1 cellular context compared by ENCODE assay signal in the genomic region with DNA sequence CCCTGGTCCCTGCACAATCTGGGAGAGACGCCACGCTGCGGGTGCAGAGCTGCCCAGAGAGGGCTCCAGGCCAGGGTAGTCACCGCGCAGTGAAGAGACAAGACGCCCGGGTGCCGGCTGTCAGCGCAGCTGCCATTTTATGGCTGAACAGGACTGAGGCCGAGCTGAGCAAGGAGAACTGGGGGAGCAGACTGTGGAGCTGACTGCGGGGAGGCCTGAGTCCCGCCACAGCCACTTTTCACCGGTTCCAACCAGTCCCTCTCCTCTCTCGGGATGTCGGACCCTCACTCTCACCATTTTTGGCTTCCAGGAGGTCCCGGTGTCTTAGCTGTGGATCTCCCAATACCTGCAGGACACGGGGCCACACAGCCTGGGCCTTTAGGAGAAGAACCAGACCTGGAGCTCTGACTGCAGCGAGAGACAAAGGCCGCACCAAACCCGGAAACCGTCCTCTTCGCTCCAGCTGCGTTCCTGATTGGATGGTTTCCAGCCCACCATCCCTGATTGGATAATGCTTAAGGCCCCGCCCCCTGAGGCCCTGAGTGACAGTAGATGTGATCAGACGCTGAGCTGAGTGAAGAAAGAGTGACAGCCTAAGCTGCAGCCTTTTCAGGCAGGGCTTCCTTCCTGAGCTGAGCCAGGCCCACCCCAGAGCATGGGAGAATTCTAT.
TF ChIP-seq lines count a peak whose summit lies in the region.

A gene (minus strand): TSS at position 422 of the 670 bp plus-strand sequence. CDS start 125 bp downstream, at position 297.

TF ChIP-seq in GM12878, 131 proteins besides CTCF, POLR2A, EP300 and RAD21 (continued from another document and continues in another):
- TF ChIP-seq, protein P1, sequence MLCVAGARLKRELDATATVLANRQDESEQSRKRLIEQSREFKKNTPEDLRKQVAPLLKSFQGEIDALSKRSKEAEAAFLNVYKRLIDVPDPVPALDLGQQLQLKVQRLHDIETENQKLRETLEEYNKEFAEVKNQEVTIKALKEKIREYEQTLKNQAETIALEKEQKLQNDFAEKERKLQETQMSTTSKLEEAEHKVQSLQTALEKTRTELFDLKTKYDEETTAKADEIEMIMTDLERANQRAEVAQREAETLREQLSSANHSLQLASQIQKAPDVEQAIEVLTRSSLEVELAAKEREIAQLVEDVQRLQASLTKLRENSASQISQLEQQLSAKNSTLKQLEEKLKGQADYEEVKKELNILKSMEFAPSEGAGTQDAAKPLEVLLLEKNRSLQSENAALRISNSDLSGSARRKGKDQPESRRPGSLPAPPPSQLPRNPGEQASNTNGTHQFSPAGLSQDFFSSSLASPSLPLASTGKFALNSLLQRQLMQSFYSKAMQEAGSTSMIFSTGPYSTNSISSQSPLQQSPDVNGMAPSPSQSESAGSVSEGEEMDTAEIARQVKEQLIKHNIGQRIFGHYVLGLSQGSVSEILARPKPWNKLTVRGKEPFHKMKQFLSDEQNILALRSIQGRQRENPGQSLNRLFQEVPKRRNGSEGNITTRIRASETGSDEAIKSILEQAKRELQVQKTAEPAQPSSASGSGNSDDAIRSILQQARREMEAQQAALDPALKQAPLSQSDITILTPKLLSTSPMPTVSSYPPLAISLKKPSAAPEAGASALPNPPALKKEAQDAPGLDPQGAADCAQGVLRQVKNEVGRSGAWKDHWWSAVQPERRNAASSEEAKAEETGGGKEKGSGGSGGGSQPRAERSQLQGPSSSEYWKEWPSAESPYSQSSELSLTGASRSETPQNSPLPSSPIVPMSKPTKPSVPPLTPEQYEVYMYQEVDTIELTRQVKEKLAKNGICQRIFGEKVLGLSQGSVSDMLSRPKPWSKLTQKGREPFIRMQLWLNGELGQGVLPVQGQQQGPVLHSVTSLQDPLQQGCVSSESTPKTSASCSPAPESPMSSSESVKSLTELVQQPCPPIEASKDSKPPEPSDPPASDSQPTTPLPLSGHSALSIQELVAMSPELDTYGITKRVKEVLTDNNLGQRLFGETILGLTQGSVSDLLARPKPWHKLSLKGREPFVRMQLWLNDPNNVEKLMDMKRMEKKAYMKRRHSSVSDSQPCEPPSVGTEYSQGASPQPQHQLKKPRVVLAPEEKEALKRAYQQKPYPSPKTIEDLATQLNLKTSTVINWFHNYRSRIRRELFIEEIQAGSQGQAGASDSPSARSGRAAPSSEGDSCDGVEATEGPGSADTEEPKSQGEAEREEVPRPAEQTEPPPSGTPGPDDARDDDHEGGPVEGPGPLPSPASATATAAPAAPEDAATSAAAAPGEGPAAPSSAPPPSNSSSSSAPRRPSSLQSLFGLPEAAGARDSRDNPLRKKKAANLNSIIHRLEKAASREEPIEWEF (IDR thresholded peaks at IDR 0.05; ENCODE audit: insufficient replicate concordance, low read depth, low read length): no peak
- TF ChIP-seq, protein P2, sequence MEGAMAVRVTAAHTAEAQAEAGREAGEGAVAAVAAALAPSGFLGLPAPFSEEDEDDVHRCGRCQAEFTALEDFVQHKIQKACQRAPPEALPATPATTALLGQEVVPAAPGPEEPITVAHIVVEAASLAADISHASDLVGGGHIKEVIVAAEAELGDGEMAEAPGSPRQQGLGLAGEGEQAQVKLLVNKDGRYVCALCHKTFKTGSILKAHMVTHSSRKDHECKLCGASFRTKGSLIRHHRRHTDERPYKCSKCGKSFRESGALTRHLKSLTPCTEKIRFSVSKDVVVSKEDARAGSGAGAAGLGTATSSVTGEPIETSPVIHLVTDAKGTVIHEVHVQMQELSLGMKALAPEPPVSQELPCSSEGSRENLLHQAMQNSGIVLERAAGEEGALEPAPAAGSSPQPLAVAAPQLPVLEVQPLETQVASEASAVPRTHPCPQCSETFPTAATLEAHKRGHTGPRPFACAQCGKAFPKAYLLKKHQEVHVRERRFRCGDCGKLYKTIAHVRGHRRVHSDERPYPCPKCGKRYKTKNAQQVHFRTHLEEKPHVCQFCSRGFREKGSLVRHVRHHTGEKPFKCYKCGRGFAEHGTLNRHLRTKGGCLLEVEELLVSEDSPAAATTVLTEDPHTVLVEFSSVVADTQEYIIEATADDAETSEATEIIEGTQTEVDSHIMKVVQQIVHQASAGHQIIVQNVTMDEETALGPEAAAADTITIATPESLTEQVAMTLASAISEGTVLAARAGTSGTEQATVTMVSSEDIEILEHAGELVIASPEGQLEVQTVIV (IDR thresholded peaks at IDR 0.05; ENCODE audit: borderline replicate concordance, partially characterized antibody): no peak
- TF ChIP-seq, protein P3, sequence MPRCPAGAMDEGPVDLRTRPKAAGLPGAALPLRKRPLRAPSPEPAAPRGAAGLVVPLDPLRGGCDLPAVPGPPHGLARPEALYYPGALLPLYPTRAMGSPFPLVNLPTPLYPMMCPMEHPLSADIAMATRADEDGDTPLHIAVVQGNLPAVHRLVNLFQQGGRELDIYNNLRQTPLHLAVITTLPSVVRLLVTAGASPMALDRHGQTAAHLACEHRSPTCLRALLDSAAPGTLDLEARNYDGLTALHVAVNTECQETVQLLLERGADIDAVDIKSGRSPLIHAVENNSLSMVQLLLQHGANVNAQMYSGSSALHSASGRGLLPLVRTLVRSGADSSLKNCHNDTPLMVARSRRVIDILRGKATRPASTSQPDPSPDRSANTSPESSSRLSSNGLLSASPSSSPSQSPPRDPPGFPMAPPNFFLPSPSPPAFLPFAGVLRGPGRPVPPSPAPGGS (IDR thresholded peaks at IDR 0.05; ENCODE audit: borderline replicate concordance, insufficient read depth, low read depth, low read length, poor library complexity, severe bottlenecking): no peak
- TF ChIP-seq BACH1 (IDR thresholded peaks at IDR 0.05; ENCODE audit: borderline replicate concordance) (no peak), EZH2 (IDR thresholded peaks at IDR 0.05; ENCODE audit: borderline replicate concordance, control insufficient read depth, low read depth, low read length) (no peak), SUPT20H (IDR thresholded peaks at IDR 0.05; ENCODE audit: borderline replicate concordance, control insufficient read depth, low read depth, low read length) (no peak), MYC (IDR thresholded peaks at IDR 0.05; ENCODE audit: insufficient read depth, insufficient read length, insufficient replicate concordance, low read length, severe bottlenecking) (no peak), POLR2AphosphoS5 (IDR thresholded peaks at IDR 0.05; ENCODE audit: low read length) (0 out of 2 replicates have a peak, but pooled peaks have one; percentile 35), MEF2A (IDR thresholded peaks at IDR 0.05; ENCODE audit: insufficient read depth, low read depth, low read length) (no peak), ASH2L (IDR thresholded peaks at IDR 0.05; ENCODE audit: borderline replicate concordance, low read depth) (no peak), RELA (IDR thresholded peaks at IDR 0.05; ENCODE audit: borderline replicate concordance, partially characterized antibody) (no peak), CHD2 (IDR thresholded peaks at IDR 0.05; ENCODE audit: borderline replicate concordance, low read depth, low read length) (no peak), TAF1 (IDR thresholded peaks at IDR 0.05; ENCODE audit: borderline replicate concordance, low read depth, low read length) (peak; percentile 51; the same call in 1 of the 2 replicates), SRF (IDR thresholded peaks at IDR 0.05; ENCODE audit: low read depth in 2 of 2, low read length in 2 of 2) (peak; percentile 17 to 89; a peak in 3 of 4 replicates), RBBP5 (conservative IDR thresholded peaks at IDR 0.05) (no peak), ZSCAN29 (IDR thresholded peaks at IDR 0.05) (no peak), ATF7 (IDR thresholded peaks at IDR 0.05; ENCODE audit: low read depth) (no peak), SP1 (IDR thresholded peaks at IDR 0.05; ENCODE audit: low read depth, low read length) (peak; percentile 77), NFYA (IDR thresholded peaks at IDR 0.05; ENCODE audit: borderline replicate concordance, low read depth, low read length) (no peak), ZNF622 (IDR thresholded peaks at IDR 0.05) (no peak), GABPA (IDR thresholded peaks at IDR 0.05; ENCODE audit: low read depth) (peak; percentile 55; the same call in 1 of the 2 replicates), NR2C1 (IDR thresholded peaks at IDR 0.05) (no peak), NR2F1 (conservative IDR thresholded peaks at IDR 0.05) (no peak), SMAD5 (IDR thresholded peaks at IDR 0.05; ENCODE audit: low read depth) (no peak), EGR1 (IDR thresholded peaks at IDR 0.05; ENCODE audit: borderline replicate concordance in 1 of 2, low read depth in 2 of 2, low read length in 2 of 2) (no peak), CHD4 (IDR thresholded peaks at IDR 0.05) (no peak), PAX8 (IDR thresholded peaks at IDR 0.05) (no peak), ZNF24 (IDR thresholded peaks at IDR 0.05) (no peak), NRF1 (conservative IDR thresholded peaks at IDR 0.05; ENCODE audit: low read depth, low read length) (no peak)
- TF ChIP-seq, protein P4, sequence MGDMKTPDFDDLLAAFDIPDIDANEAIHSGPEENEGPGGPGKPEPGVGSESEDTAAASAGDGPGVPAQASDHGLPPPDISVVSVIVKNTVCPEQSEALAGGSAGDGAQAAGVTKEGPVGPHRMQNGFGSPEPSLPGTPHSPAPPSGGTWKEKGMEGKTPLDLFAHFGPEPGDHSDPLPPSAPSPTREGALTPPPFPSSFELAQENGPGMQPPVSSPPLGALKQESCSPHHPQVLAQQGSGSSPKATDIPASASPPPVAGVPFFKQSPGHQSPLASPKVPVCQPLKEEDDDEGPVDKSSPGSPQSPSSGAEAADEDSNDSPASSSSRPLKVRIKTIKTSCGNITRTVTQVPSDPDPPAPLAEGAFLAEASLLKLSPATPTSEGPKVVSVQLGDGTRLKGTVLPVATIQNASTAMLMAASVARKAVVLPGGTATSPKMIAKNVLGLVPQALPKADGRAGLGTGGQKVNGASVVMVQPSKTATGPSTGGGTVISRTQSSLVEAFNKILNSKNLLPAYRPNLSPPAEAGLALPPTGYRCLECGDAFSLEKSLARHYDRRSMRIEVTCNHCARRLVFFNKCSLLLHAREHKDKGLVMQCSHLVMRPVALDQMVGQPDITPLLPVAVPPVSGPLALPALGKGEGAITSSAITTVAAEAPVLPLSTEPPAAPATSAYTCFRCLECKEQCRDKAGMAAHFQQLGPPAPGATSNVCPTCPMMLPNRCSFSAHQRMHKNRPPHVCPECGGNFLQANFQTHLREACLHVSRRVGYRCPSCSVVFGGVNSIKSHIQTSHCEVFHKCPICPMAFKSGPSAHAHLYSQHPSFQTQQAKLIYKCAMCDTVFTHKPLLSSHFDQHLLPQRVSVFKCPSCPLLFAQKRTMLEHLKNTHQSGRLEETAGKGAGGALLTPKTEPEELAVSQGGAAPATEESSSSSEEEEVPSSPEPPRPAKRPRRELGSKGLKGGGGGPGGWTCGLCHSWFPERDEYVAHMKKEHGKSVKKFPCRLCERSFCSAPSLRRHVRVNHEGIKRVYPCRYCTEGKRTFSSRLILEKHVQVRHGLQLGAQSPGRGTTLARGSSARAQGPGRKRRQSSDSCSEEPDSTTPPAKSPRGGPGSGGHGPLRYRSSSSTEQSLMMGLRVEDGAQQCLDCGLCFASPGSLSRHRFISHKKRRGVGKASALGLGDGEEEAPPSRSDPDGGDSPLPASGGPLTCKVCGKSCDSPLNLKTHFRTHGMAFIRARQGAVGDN (IDR thresholded peaks at IDR 0.05): no peak
- TF ChIP-seq, protein P5, sequence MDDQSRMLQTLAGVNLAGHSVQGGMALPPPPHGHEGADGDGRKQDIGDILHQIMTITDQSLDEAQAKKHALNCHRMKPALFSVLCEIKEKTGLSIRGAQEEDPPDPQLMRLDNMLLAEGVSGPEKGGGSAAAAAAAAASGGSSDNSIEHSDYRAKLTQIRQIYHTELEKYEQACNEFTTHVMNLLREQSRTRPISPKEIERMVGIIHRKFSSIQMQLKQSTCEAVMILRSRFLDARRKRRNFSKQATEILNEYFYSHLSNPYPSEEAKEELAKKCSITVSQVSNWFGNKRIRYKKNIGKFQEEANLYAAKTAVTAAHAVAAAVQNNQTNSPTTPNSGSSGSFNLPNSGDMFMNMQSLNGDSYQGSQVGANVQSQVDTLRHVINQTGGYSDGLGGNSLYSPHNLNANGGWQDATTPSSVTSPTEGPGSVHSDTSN (IDR thresholded peaks at IDR 0.05; ENCODE audit: insufficient replicate concordance, low read depth, low read length): peak; percentile 84
- TF ChIP-seq, protein P6, sequence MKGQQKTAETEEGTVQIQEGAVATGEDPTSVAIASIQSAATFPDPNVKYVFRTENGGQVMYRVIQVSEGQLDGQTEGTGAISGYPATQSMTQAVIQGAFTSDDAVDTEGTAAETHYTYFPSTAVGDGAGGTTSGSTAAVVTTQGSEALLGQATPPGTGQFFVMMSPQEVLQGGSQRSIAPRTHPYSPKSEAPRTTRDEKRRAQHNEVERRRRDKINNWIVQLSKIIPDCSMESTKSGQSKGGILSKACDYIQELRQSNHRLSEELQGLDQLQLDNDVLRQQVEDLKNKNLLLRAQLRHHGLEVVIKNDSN (IDR thresholded peaks at IDR 0.05; ENCODE audit: borderline replicate concordance, extremely low read length, insufficient read depth, low read depth, low read length): no peak
- TF ChIP-seq, protein P7, sequence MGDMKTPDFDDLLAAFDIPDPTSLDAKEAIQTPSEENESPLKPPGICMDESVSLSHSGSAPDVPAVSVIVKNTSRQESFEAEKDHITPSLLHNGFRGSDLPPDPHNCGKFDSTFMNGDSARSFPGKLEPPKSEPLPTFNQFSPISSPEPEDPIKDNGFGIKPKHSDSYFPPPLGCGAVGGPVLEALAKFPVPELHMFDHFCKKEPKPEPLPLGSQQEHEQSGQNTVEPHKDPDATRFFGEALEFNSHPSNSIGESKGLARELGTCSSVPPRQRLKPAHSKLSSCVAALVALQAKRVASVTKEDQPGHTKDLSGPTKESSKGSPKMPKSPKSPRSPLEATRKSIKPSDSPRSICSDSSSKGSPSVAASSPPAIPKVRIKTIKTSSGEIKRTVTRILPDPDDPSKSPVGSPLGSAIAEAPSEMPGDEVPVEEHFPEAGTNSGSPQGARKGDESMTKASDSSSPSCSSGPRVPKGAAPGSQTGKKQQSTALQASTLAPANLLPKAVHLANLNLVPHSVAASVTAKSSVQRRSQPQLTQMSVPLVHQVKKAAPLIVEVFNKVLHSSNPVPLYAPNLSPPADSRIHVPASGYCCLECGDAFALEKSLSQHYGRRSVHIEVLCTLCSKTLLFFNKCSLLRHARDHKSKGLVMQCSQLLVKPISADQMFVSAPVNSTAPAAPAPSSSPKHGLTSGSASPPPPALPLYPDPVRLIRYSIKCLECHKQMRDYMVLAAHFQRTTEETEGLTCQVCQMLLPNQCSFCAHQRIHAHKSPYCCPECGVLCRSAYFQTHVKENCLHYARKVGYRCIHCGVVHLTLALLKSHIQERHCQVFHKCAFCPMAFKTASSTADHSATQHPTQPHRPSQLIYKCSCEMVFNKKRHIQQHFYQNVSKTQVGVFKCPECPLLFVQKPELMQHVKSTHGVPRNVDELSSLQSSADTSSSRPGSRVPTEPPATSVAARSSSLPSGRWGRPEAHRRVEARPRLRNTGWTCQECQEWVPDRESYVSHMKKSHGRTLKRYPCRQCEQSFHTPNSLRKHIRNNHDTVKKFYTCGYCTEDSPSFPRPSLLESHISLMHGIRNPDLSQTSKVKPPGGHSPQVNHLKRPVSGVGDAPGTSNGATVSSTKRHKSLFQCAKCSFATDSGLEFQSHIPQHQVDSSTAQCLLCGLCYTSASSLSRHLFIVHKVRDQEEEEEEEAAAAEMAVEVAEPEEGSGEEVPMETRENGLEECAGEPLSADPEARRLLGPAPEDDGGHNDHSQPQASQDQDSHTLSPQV (IDR thresholded peaks at IDR 0.05): no peak
- TF ChIP-seq, protein P8, sequence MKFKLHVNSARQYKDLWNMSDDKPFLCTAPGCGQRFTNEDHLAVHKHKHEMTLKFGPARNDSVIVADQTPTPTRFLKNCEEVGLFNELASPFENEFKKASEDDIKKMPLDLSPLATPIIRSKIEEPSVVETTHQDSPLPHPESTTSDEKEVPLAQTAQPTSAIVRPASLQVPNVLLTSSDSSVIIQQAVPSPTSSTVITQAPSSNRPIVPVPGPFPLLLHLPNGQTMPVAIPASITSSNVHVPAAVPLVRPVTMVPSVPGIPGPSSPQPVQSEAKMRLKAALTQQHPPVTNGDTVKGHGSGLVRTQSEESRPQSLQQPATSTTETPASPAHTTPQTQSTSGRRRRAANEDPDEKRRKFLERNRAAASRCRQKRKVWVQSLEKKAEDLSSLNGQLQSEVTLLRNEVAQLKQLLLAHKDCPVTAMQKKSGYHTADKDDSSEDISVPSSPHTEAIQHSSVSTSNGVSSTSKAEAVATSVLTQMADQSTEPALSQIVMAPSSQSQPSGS (IDR thresholded peaks at IDR 0.05; ENCODE audit: low read length): no peak
